In genomic region chr1:245131026-245131393, GRCh38 we compare ENCODE assay signal across 18 cellular contexts. TPM values are rescaled to one million over a fixed set of nuclear protein-coding genes. Genes with fewer than 3 reads are reported as not detected.
DNase-seq lines count a peak whose midpoint lies in the region; ATAC-seq and TF ChIP-seq lines count a peak whose summit lies in the region.
"Had no signal": no experiment of that assay in that cellular context is flagged by ENCODE, and none has a peak within 500 bp of the region (broad histone marks: within the 10 kb centered on the region; RNA-seq: fewer than 3 reads in every experiment).

No MANE protein-coding gene starts in this region.

- no peak overlapping the region for H3K9ac ChIP-seq in neural progenitor cell

- no peak for TF ChIP-seq CTCF in neural progenitor cell (IDR thresholded peaks at IDR 0.05)
- no peak for TF ChIP-seq CTCF in natural killer cell (IDR thresholded peaks at IDR 0.05)

- H3K4me1 Mint-ChIP-seq in neural progenitor cell: peaks cover 17% of the 10 kb centered on the region
- H3K4me1 Mint-ChIP-seq in natural killer cell: no peaks in the 10 kb centered on the region
- H3K4me1 Mint-ChIP-seq in effector memory CD8-positive, alpha-beta T cell (ENCODE audit: low read depth in 2 of 2): no peaks in the 10 kb centered on the region

- H3K36me3 Mint-ChIP-seq in neural progenitor cell (no peaks in the 10 kb centered on the region), natural killer cell (no peaks in the 10 kb centered on the region)
- H3K36me3 Mint-ChIP-seq in effector memory CD8-positive, alpha-beta T cell (ENCODE audit: insufficient read depth): no peaks in the 10 kb centered on the region

- no peak overlapping the region for H3K27ac Mint-ChIP-seq in neural progenitor cell
- H3K27ac Mint-ChIP-seq in natural killer cell: no peak overlapping the region
- no peak overlapping the region for H3K27ac Mint-ChIP-seq in effector memory CD8-positive, alpha-beta T cell
- H3K27ac Mint-ChIP-seq: H9 had no signal

- H3K27me3 ChIP-seq in neural progenitor cell: no peaks in the 10 kb centered on the region
- H3K27me3 ChIP-seq: SJCRH30 had no signal

- in situ Hi-C loops in G401 (cut with HindIII; ENCODE audit: low sequenced_read_pairs): no loop called here

- H3K4me3 Mint-ChIP-seq in neural progenitor cell (no peak overlapping the region), natural killer cell (no peak overlapping the region)
- H3K4me3 Mint-ChIP-seq in effector memory CD8-positive, alpha-beta T cell: no peak overlapping the region
- H3K4me3 Mint-ChIP-seq: H9 had no signal

- no peaks in the 10 kb centered on the region for H3K9me3 ChIP-seq in neural progenitor cell (ENCODE audit: low read depth)
- H3K9me3 ChIP-seq: Caco-2, SJCRH30 had no signal

- H2AFZ ChIP-seq in neural progenitor cell (replicated peaks): no peak overlapping the region

- intact Hi-C loops in natural killer cell (cut with micrococcal nuclease): no loop called here

- H3F3A ChIP-seq in neural progenitor cell (ENCODE audit: low read depth): no peaks in the 10 kb centered on the region

- no peaks in the 10 kb centered on the region for H4K20me1 ChIP-seq in neural progenitor cell (ENCODE audit: low read depth)

- H3K4me1 ChIP-seq in neural progenitor cell: peaks cover 10% of the 10 kb centered on the region
- H3K4me1 ChIP-seq: Caco-2, SJCRH30 had no signal

- H3K79me2 ChIP-seq in neural progenitor cell (ENCODE audit: low read depth): no peaks in the 10 kb centered on the region

- H3K27ac ChIP-seq in neural progenitor cell: no peak overlapping the region
- H3K27ac ChIP-seq: RWPE1, SJCRH30 had no signal

- H3K4me2 ChIP-seq in neural progenitor cell: no peak overlapping the region

- ATAC-seq in HG03045 (IDR thresholded peaks at IDR 0.05; ENCODE audit: unreplicated experiment) (no peak), natural killer cell (no peak)
- ATAC-seq in effector memory CD8-positive, alpha-beta T cell (replicated peaks): no peak
- ATAC-seq: PC-3 had no signal

- no peaks in the 10 kb centered on the region for H3K36me3 ChIP-seq in neural progenitor cell
- H3K36me3 ChIP-seq: SJCRH30 had no signal

- no peak overlapping the region for H3K4me3 ChIP-seq in neural progenitor cell
- H3K4me3 ChIP-seq: SJCRH30 had no signal

- DNase-seq in G401 (ENCODE audit: low spot score) (peak; percentile 68), NCI-H69 (lab: John Stamatoyannopoulos, UW) (peak; percentile 29), cerebellar cortex (ENCODE audit: low spot score) (peak; percentile 55), neural progenitor cell (ENCODE audit: low spot score) (peak; percentile 20), natural killer cell (no peak)
- DNase-seq in effector memory CD8-positive, alpha-beta T cell: no peak
- DNase-seq: Caco-2, DMS153, GF-D8, H9, NCI-H1105 treated with DMSO at 0.1 percent for 48 hours, NCI-H187 treated with DMSO at 0.1 percent for 48 hours, NCI-H526 treated with DMSO at 0.1 percent for 48 hours, PC-3, SJCRH30, SW 1271 had no signal

- no peaks in the 10 kb centered on the region for H3K9me3 Mint-ChIP-seq in neural progenitor cell
- H3K9me3 Mint-ChIP-seq in natural killer cell: no peaks in the 10 kb centered on the region
- peaks cover 0 to 6% of the 10 kb centered on the region in 2 donors for H3K9me3 Mint-ChIP-seq in effector memory CD8-positive, alpha-beta T cell
- H3K9me3 Mint-ChIP-seq: H9 had no signal

- H3K27me3 Mint-ChIP-seq in neural progenitor cell (ENCODE audit: insufficient read depth, low read depth): peaks cover 4% of the 10 kb centered on the region
- H3K27me3 Mint-ChIP-seq in natural killer cell (ENCODE audit: low read depth in 2 of 2): peaks cover 24 to 36% of the 10 kb centered on the region in 2 donors
- peaks cover 46 to 89% of the 10 kb centered on the region in 2 donors for H3K27me3 Mint-ChIP-seq in effector memory CD8-positive, alpha-beta T cell

RNA-seq across cellular contexts. Expression of gene KIF26B, which starts 23.8 kb away (rescaled TPM):
- total RNA-seq in G401 (2014; rRNA removed; shearing (Covaris generic)): 9.8 and 10.5 TPM in 2 replicates
- total RNA-seq in neural progenitor cell (ENCODE audit: low replicate concordance) (0.47 and 1.2 TPM in 2 replicates), natural killer cell (under 1 TPM; 0.16 to 0.96 (median 0.18) TPM)

Comparison
In these comparisons a context has a peak if more than half of its experiments do, and no peak if none do; other contexts are left out.
1. DNase-seq: peak in G401 (single experiment), NCI-H69 (single experiment), cerebellar cortex (single experiment) and neural progenitor cell (single experiment); none in natural killer cell (single experiment) and effector memory CD8-positive, alpha-beta T cell (0 of 3).